Comparison of ENCODE assay signal across 12 cellular contexts in genomic region chr11:86798988-86799387, GRCh38. TPM values are rescaled to one million over a fixed set of nuclear protein-coding genes. Genes with fewer than 3 reads are reported as not detected.
DNase-seq lines count a peak whose midpoint lies in the region; ATAC-seq, FAIRE-seq and TF ChIP-seq lines count a peak whose summit lies in the region.
"Had no signal": no experiment of that assay in that cellular context is flagged by ENCODE, and none has a peak within 500 bp of the region (broad histone marks: within the 10 kb centered on the region; RNA-seq: fewer than 3 reads in every experiment).

No MANE protein-coding gene starts in this region.

- no peak overlapping the region for H2AFZ ChIP-seq in endothelial cell of umbilical vein (ENCODE audit: low read depth, low read length)

- FAIRE-seq in endothelial cell of umbilical vein (lab: Jason Lieb, UNC): no peak

- H3K9ac ChIP-seq in endothelial cell of umbilical vein (replicated peaks; ENCODE audit: extremely low read depth, insufficient read depth, low read length): no peak overlapping the region

- no peaks in the 10 kb centered on the region for H3K9me3 Mint-ChIP-seq in neural crest cell

- TF ChIP-seq POLR2A in endothelial cell of umbilical vein (IDR thresholded peaks at IDR 0.05; ENCODE audit: low read depth, low read length): no peak

- no peak overlapping the region for H3K27ac Mint-ChIP-seq in neural crest cell (ENCODE audit: unreplicated experiment)
- H3K27ac Mint-ChIP-seq: activated CD8-positive, alpha-beta T cell treated with anti-CD3 and anti-CD28 coated beads, Interleukin-2, amount 10 ng/mL, durations not matched to agents 7 days and 5 days; CD4-positive, CD25-positive, alpha-beta regulatory T cell had no signal

- DNase-seq in A673 (ENCODE audit: low spot score) (peak; percentile 75), NCI-H69 (lab: John Stamatoyannopoulos, UW) (peak; percentile 17), endothelial cell of umbilical vein (ENCODE audit: low read depth, low spot score) (peak; percentile 41), neural crest cell (ENCODE audit: low read depth, low spot score) (no peak), posterior vena cava (ENCODE audit: low spot score) (no peak), HAP-1 (ENCODE audit: low spot score in 2 of 2) (no peak), DMS 273 (lab: John Stamatoyannopoulos, UW; ENCODE audit: unreplicated experiment) (no peak)
- DNase-seq: activated CD8-positive, alpha-beta T cell treated with anti-CD3 and anti-CD28 coated beads, Interleukin-2, amount 10 ng/mL, durations not matched to agents 7 days and 5 days; CD4-positive, CD25-positive, alpha-beta regulatory T cell; NCI-H2227 treated with DMSO at 0.1 percent for 48 hours had no signal

- H3K9me3 ChIP-seq in A673 (ENCODE audit: low read depth, low read length, poor library complexity, severe bottlenecking): no peaks in the 10 kb centered on the region
- H3K9me3 ChIP-seq in endothelial cell of umbilical vein (replicated peaks; ENCODE audit: control insufficient read depth, insufficient read depth, low read length): no peaks in the 10 kb centered on the region
- H3K9me3 ChIP-seq in HAP-1: no peaks in the 10 kb centered on the region
- H3K9me3 ChIP-seq: ascending aorta had no signal

- no peaks in the 10 kb centered on the region for H3K36me3 Mint-ChIP-seq in neural crest cell (ENCODE audit: low read depth)
- H3K36me3 Mint-ChIP-seq: CD4-positive, CD25-positive, alpha-beta regulatory T cell had no signal

- H4K20me1 ChIP-seq in endothelial cell of umbilical vein (replicated peaks; ENCODE audit: control insufficient read depth, extremely low read depth, insufficient read depth, low read length): no peaks in the 10 kb centered on the region

- no peaks in the 10 kb centered on the region for H3K27me3 ChIP-seq in A673 (replicated peaks; ENCODE audit: insufficient read depth, low read depth, low read length, poor library complexity)
- H3K27me3 ChIP-seq in endothelial cell of umbilical vein (ENCODE audit: control insufficient read depth in 2 of 2, insufficient read depth in 2 of 2, low read length in 2 of 2): no peaks in the 10 kb centered on the region
- no peaks in the 10 kb centered on the region for H3K27me3 ChIP-seq in HAP-1 (ENCODE audit: low read depth)
- H3K27me3 ChIP-seq: ascending aorta had no signal

- CTCF ChIA-PET in A673 (lab: Charles Lee) (no interaction called here), endothelial cell of umbilical vein (lab: Charles Lee) (interaction anchor here (0.6 to 3.4 kb wide), 13 partner anchors 14 to 438 kb away, joined by 3 to 29 read pairs (median 4); partner anchors contain the start of gene ME3)

- H3K27ac ChIP-seq in A673 (ENCODE audit: low read depth, low read length, poor library complexity, severe bottlenecking) (no peak overlapping the region), endothelial cell of umbilical vein (ENCODE audit: insufficient read depth, low read depth, low read length) (no peak overlapping the region)

- H3K4me1 ChIP-seq in A673 (ENCODE audit: insufficient read depth, low read length, poor library complexity, severe bottlenecking) (peaks cover 26% of the 10 kb centered on the region), endothelial cell of umbilical vein (ENCODE audit: control insufficient read depth, extremely low read depth, insufficient read depth, low read length) (peaks cover 38% of the 10 kb centered on the region), HAP-1 (peaks cover 3% of the 10 kb centered on the region)

- no peak for ATAC-seq in HG02571 (IDR thresholded peaks at IDR 0.05; ENCODE audit: unreplicated experiment)
- ATAC-seq: activated CD8-positive, alpha-beta T cell treated with anti-CD3 and anti-CD28 coated beads, Interleukin-2, amount 10 ng/mL, durations not matched to agents 7 days and 5 days had no signal

- POLR2A ChIA-PET in A673 (lab: Charles Lee; ENCODE audit: low non-redundant PET): no interaction called here
- POLR2A ChIA-PET in endothelial cell of umbilical vein (lab: Charles Lee): no interaction called here

- in situ Hi-C loops in HAP-1 (cut with MboI; ENCODE audit: low sequenced_read_pairs): no loop called here

- no peak for TF ChIP-seq CTCF in A673 (conservative IDR thresholded peaks at IDR 0.05; ENCODE audit: low read depth, low read length)
- no peak for TF ChIP-seq CTCF in endothelial cell of umbilical vein (IDR thresholded peaks at IDR 0.05; ENCODE audit: extremely low read depth in 1 of 2, insufficient read depth in 1 of 2, low read depth in 1 of 2, low read length in 2 of 2)
- no peak for TF ChIP-seq CTCF in neural crest cell (conservative IDR thresholded peaks at IDR 0.05)

- H3K36me3 ChIP-seq in A673 (ENCODE audit: insufficient read depth, low read length, poor library complexity, severe bottlenecking): no peaks in the 10 kb centered on the region
- no peaks in the 10 kb centered on the region for H3K36me3 ChIP-seq in endothelial cell of umbilical vein (ENCODE audit: control insufficient read depth in 2 of 2, extremely low read depth in 1 of 2, insufficient read depth in 2 of 2, low read length in 2 of 2)
- no peaks in the 10 kb centered on the region for H3K36me3 ChIP-seq in HAP-1 (replicated peaks)
- H3K36me3 ChIP-seq: ascending aorta had no signal

- H3K9me1 ChIP-seq in endothelial cell of umbilical vein (replicated peaks; ENCODE audit: control insufficient read depth, extremely low read depth, insufficient read depth, low read length): no peaks in the 10 kb centered on the region

- peak overlapping the region; percentile 88 for H3K4me3 Mint-ChIP-seq in neural crest cell
- H3K4me3 Mint-ChIP-seq: activated CD8-positive, alpha-beta T cell treated with anti-CD3 and anti-CD28 coated beads, Interleukin-2, amount 10 ng/mL, durations not matched to agents 7 days and 5 days; CD4-positive, CD25-positive, alpha-beta regulatory T cell had no signal

- H3K27me3 Mint-ChIP-seq in neural crest cell (ENCODE audit: low read depth): no peaks in the 10 kb centered on the region

- intact Hi-C loops in A673 (cut with micrococcal nuclease; ENCODE audit: unreplicated experiment): no loop called here
- intact Hi-C loops in endothelial cell of umbilical vein (cut with micrococcal nuclease): no loop called here
- intact Hi-C loops in posterior vena cava (cut with DNase I): no loop called here

- dilution Hi-C loops in endothelial cell of umbilical vein (cut with MboI; ENCODE audit: extremely low pct_ligation_motif_present, low sequenced_read_pairs): no loop called here

- peaks cover 44% of the 10 kb centered on the region for H3K4me1 Mint-ChIP-seq in neural crest cell

- H3K79me2 ChIP-seq in endothelial cell of umbilical vein (ENCODE audit: control insufficient read depth, insufficient read depth, low read length): peaks cover 41% of the 10 kb centered on the region

- H3K4me2 ChIP-seq in endothelial cell of umbilical vein (ENCODE audit: insufficient read depth, low read length): no peak overlapping the region

- H3K4me3 ChIP-seq in A673 (ENCODE audit: low read depth, low read length, poor library complexity, severe bottlenecking): no peak overlapping the region
- no peak overlapping the region for H3K4me3 ChIP-seq in endothelial cell of umbilical vein (replicated peaks in 1 of 3; ENCODE audit: insufficient read depth in 1 of 3, low read depth in 1 of 3, low read length in 3 of 3)
- no peak overlapping the region for H3K4me3 ChIP-seq in HAP-1

- BruUV-seq in A673 (replicated peaks; lab: Mats Ljungman, UMichigan) (no TSS peak), endothelial cell of umbilical vein (replicated peaks; lab: Mats Ljungman, UMichigan) (no TSS peak)

TF ChIP-seq in endothelial cell of umbilical vein, 7 proteins besides CTCF, POLR2A, EP300 and RAD21:
- TF ChIP-seq EZH2 (IDR thresholded peaks at IDR 0.05; ENCODE audit: borderline replicate concordance, low read depth, low read length, severe bottlenecking) (no peak), FOS (IDR thresholded peaks at IDR 0.05; ENCODE audit: borderline replicate concordance, insufficient read depth, low read length) (peak; percentile 31)
TF ChIP-seq in endothelial cell of umbilical vein: peak in this region for 1.

RNA-seq across cellular contexts. Expression of gene PRSS23, which starts 1.4 kb away (rescaled TPM):
- total RNA-seq in A673 (2021): 9.4 and 12.1 TPM in 2 replicates
- total RNA-seq in endothelial cell of umbilical vein: 240 and 278 TPM in 2 replicates
- 146 and 161 TPM in 2 replicates for polyA plus RNA-seq in endothelial cell of umbilical vein
- 203 and 208 TPM in 2 replicates for polyA plus RNA-seq in endothelial cell of umbilical vein (2011; cell fraction: cytosol; rRNA removed)
- 125 and 127 TPM in 2 replicates for polyA plus RNA-seq in endothelial cell of umbilical vein (2011; cell fraction: nucleus; rRNA removed)
- 434 and 459 TPM in 2 replicates for polyA plus RNA-seq in endothelial cell of umbilical vein (2012)
- 298 and 340 TPM in 2 replicates for polyA minus RNA-seq in endothelial cell of umbilical vein
- polyA minus RNA-seq in endothelial cell of umbilical vein (2011; cell fraction: cytosol; rRNA and poly(A)+ RNA removed): 250 TPM
- 104 and 133 TPM in 2 replicates for polyA minus RNA-seq in endothelial cell of umbilical vein (2011; cell fraction: nucleus; rRNA and poly(A)+ RNA removed)
- 27.5 and 27.6 TPM in 2 replicates for total RNA-seq in neural crest cell
- 100 to 1,000 TPM; 208 to 261 TPM for total RNA-seq in posterior vena cava
- total RNA-seq: CD4-positive, CD25-positive, alpha-beta regulatory T cell had no signal

Comparison
In these comparisons a context has a peak if more than half of its experiments do, and no peak if none do; other contexts are left out.
1. DNase-seq: peak in A673 (single experiment), NCI-H69 (single experiment) and endothelial cell of umbilical vein (single experiment); none in neural crest cell (single experiment), posterior vena cava (single experiment), HAP-1 (0 of 2) and DMS 273 (single experiment).